In the genomic region with DNA sequence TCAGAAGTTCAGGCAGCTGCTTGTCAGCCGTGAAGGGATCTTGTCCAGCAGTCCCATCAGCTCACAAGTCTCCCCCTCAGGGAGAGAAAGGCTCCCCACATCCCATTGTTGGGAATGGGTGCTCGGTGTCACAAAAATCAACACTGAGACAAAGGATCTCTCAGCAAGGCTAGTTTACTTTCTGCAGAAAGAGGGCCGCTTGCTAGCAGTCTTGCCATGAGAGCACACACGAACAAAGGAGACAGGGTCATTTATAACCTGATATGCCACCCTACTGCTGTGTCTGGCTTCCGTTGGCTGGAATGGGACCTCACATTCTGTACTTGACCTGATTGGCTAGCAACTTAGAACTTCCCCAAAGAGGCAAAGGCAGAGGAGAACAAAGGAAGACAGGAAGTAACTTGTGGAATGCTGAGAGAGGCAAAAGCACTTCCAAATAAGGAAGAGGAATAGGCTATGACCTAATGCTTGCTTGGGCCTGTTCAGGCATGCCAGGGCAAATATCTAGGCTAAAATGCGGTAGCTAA, we compare ENCODE assay signal across 8 cellular contexts. TPM values are rescaled to one million over a fixed set of nuclear protein-coding genes. Genes with fewer than 3 reads are reported as not detected.
DNase-seq lines count a peak whose midpoint lies in the region; TF ChIP-seq lines count a peak whose summit lies in the region.

No MANE protein-coding gene starts in this region.

- POLR2A ChIA-PET in AG04450 (lab: Yijun Ruan, JAX), result no interaction called here
- POLR2A ChIA-PET in CD8-positive, alpha-beta memory T cell (lab: Charles Lee), result no interaction called here

- H3K27ac ChIP-seq in AG04450 (ENCODE audit: low read depth, low read length) (peak overlapping the region; percentile 93), HUES48 (ENCODE audit: low read depth, low read length) (peak overlapping the region; percentile 98), SJSA1 (peak overlapping the region; percentile 99), parathyroid adenoma (peak overlapping the region; percentile 80)
- no peak overlapping the region for H3K27ac ChIP-seq in CD8-positive, alpha-beta memory T cell (ENCODE audit: low read depth, low read length)

- TF ChIP-seq CTCF in AG04450 (IDR thresholded peaks at IDR 0.05; ENCODE audit: low read depth, low read length), result no peak
- no peak for TF ChIP-seq CTCF in fibroblast of the aortic adventitia (IDR thresholded peaks at IDR 0.05; ENCODE audit: insufficient read depth, low read length)
- TF ChIP-seq CTCF in parathyroid adenoma (IDR thresholded peaks at IDR 0.05), result no peak

- H3K36me3 Mint-ChIP-seq in CD8-positive, alpha-beta memory T cell, result no peaks in the 10 kb centered on the region
- no peaks in the 10 kb centered on the region for H3K36me3 Mint-ChIP-seq in T-helper 2 cell treated with Interferon-gamma antibody and Interleukin-4, amounts not matched to agents 5 μg/mL and 100 μg/mL, for 36 hours (ENCODE audit: low read depth)

- CTCF ChIA-PET in AG04450 (lab: Charles Lee), result no interaction called here
- CTCF ChIA-PET in CD8-positive, alpha-beta memory T cell (lab: Charles Lee), result no interaction called here

- H3K9me3 Mint-ChIP-seq in CD8-positive, alpha-beta memory T cell, result no peaks in the 10 kb centered on the region
- H3K9me3 Mint-ChIP-seq in T-helper 2 cell treated with Interferon-gamma antibody and Interleukin-4, amounts not matched to agents 5 μg/mL and 100 μg/mL, for 36 hours, result no peaks in the 10 kb centered on the region

- H3K9me3 ChIP-seq in AG04450 (ENCODE audit: control insufficient read depth, insufficient read depth, low read length) (no peaks in the 10 kb centered on the region; the same call in 1 of the 2 replicates), HUES48 (ENCODE audit: control insufficient read depth, insufficient read depth, low read length) (peaks cover 9% of the 10 kb centered on the region), SJSA1 (replicated peaks) (no peaks in the 10 kb centered on the region), parathyroid adenoma (ENCODE audit: control insufficient read depth, low read length) (no peaks in the 10 kb centered on the region)
- no peaks in the 10 kb centered on the region for H3K9me3 ChIP-seq in CD8-positive, alpha-beta memory T cell (ENCODE audit: low read length)

- no peak overlapping the region for H3K27ac Mint-ChIP-seq in CD8-positive, alpha-beta memory T cell
- no peak overlapping the region for H3K27ac Mint-ChIP-seq in T-helper 2 cell treated with Interferon-gamma antibody and Interleukin-4, amounts not matched to agents 5 μg/mL and 100 μg/mL, for 36 hours

- H3K27me3 ChIP-seq in AG04450 (ENCODE audit: control insufficient read depth, insufficient read depth, low read length) (peaks cover 4% of the 10 kb centered on the region), HUES48 (ENCODE audit: control insufficient read depth, insufficient read depth, low read length) (no peaks in the 10 kb centered on the region), SJSA1 (replicated peaks) (no peaks in the 10 kb centered on the region), parathyroid adenoma (ENCODE audit: control insufficient read depth, insufficient read depth, low read length) (no peaks in the 10 kb centered on the region)
- no peaks in the 10 kb centered on the region for H3K27me3 ChIP-seq in CD8-positive, alpha-beta memory T cell (ENCODE audit: insufficient read depth, low read length, poor library complexity, severe bottlenecking)

- no peaks in the 10 kb centered on the region for H3K4me1 Mint-ChIP-seq in CD8-positive, alpha-beta memory T cell
- H3K4me1 Mint-ChIP-seq in T-helper 2 cell treated with Interferon-gamma antibody and Interleukin-4, amounts not matched to agents 5 μg/mL and 100 μg/mL, for 36 hours (ENCODE audit: low read depth), result peaks cover 3% of the 10 kb centered on the region

- H3K27me3 Mint-ChIP-seq in CD8-positive, alpha-beta memory T cell, result peaks cover 18 to 83% of the 10 kb centered on the region in 2 donors
- H3K27me3 Mint-ChIP-seq in T-helper 2 cell treated with Interferon-gamma antibody and Interleukin-4, amounts not matched to agents 5 μg/mL and 100 μg/mL, for 36 hours (ENCODE audit: low read depth), result peaks cover 20% of the 10 kb centered on the region

- no peak overlapping the region for H3K4me3 Mint-ChIP-seq in CD8-positive, alpha-beta memory T cell
- H3K4me3 Mint-ChIP-seq in T-helper 2 cell treated with Interferon-gamma antibody and Interleukin-4, amounts not matched to agents 5 μg/mL and 100 μg/mL, for 36 hours, result no peak overlapping the region

- H3K9ac ChIP-seq in HUES48 (ENCODE audit: low read depth, low read length) (peak overlapping the region; percentile 77), parathyroid adenoma (no peak overlapping the region)

- DNase-seq in AG04450 (ENCODE audit: low read depth, low spot score) (peak; percentile 96), SJSA1 (ENCODE audit: low read depth in 1 of 2, low spot score in 2 of 2) (peak; percentile 90 to 95), fibroblast of the aortic adventitia (ENCODE audit: low read depth) (peak; percentile 92), activated T-cell treated with anti-CD3 and anti-CD28 coated beads for 4 hours (no peak)
- no peak for DNase-seq in CD8-positive, alpha-beta memory T cell
- DNase-seq in T-helper 2 cell treated with Interferon-gamma antibody and Interleukin-4, amounts not matched to agents 5 μg/mL and 100 μg/mL, for 36 hours (ENCODE audit: low spot score), result no peak

- H3K79me2 ChIP-seq in parathyroid adenoma, result no peaks in the 10 kb centered on the region

- peak overlapping the region; percentile 52 for H3K4me3 ChIP-seq in AG04450 (ENCODE audit: low read depth, low read length)
- H3K4me3 ChIP-seq in HUES48 (ENCODE audit: low read depth, low read length), result peak overlapping the region; percentile 38; the same call in 1 of the 2 replicates
- H3K4me3 ChIP-seq in SJSA1, result peak overlapping the region; percentile 28
- no peak overlapping the region for H3K4me3 ChIP-seq in fibroblast of the aortic adventitia (ENCODE audit: low read depth, low read length)
- H3K4me3 ChIP-seq in parathyroid adenoma (ENCODE audit: low read depth, low read length), result peak overlapping the region; percentile 23
- no peak overlapping the region for H3K4me3 ChIP-seq in CD8-positive, alpha-beta memory T cell (ENCODE audit: low read length)

- H3K4me2 ChIP-seq in parathyroid adenoma (ENCODE audit: low read length), result peak overlapping the region; percentile 57

- H2AFZ ChIP-seq in parathyroid adenoma, result peak overlapping the region; percentile 65

- H3K4me1 ChIP-seq in HUES48 (ENCODE audit: control insufficient read depth, insufficient read depth, low read length) (peaks cover 19% of the 10 kb centered on the region), SJSA1 (replicated peaks) (peaks cover 33% of the 10 kb centered on the region), parathyroid adenoma (peaks cover 6% of the 10 kb centered on the region)
- no peaks in the 10 kb centered on the region for H3K4me1 ChIP-seq in CD8-positive, alpha-beta memory T cell (ENCODE audit: insufficient read depth, low read length)

- H3K36me3 ChIP-seq in HUES48 (ENCODE audit: control insufficient read depth, insufficient read depth, low read length) (no peaks in the 10 kb centered on the region), SJSA1 (no peaks in the 10 kb centered on the region), parathyroid adenoma (ENCODE audit: control insufficient read depth, insufficient read depth, low read length) (no peaks in the 10 kb centered on the region)
- no peaks in the 10 kb centered on the region for H3K36me3 ChIP-seq in CD8-positive, alpha-beta memory T cell (ENCODE audit: insufficient read depth, low read length)

RNA-seq across cellular contexts. Expression of a gene that starts 8.7 kb away (rescaled TPM):
- polyA plus RNA-seq in AG04450 (2011; rRNA removed), result not detected in 2 replicates
- not detected in 2 replicates for polyA minus RNA-seq in AG04450 (2011; rRNA and poly(A)+ RNA removed)
- not detected in 2 replicates for total RNA-seq in SJSA1 (2014; rRNA removed; shearing (Covaris generic))
- not detected in 2 replicates for total RNA-seq in fibroblast of the aortic adventitia (ENCODE audit: low replicate concordance)
- not detected for total RNA-seq in CD8-positive, alpha-beta memory T cell
- not detected for polyA plus RNA-seq in CD8-positive, alpha-beta memory T cell

RNA-seq across cellular contexts. Expression of a gene that starts 14.9 kb away (rescaled TPM):
- not detected in 2 replicates for polyA plus RNA-seq in AG04450 (2011; rRNA removed)
- polyA minus RNA-seq in AG04450 (2011; rRNA and poly(A)+ RNA removed), result not detected in 2 replicates
- total RNA-seq in SJSA1 (2014; rRNA removed; shearing (Covaris generic)), result not detected in 2 replicates
- total RNA-seq in fibroblast of the aortic adventitia (ENCODE audit: low replicate concordance), result 0.09 TPM in 1 of 2 replicates, not detected in the other
- total RNA-seq in CD8-positive, alpha-beta memory T cell, result not detected
- polyA plus RNA-seq in CD8-positive, alpha-beta memory T cell, result not detected

Comparison
In these comparisons a context has a peak if more than half of its experiments do, and no peak if none do; other contexts are left out.
1. DNase-seq: peak in AG04450 (single experiment), SJSA1 (2 of 2) and fibroblast of the aortic adventitia (single experiment); none in CD8-positive, alpha-beta memory T cell (0 of 5), T-helper 2 cell treated with Interferon-gamma antibody and Interleukin-4, amounts not matched to agents 5 μg/mL and 100 μg/mL, for 36 hours (single experiment) and activated T-cell treated with anti-CD3 and anti-CD28 coated beads for 4 hours (single experiment).
2. H3K4me3 ChIP-seq: peak in AG04450 (single experiment), HUES48 (single experiment), SJSA1 (single experiment) and parathyroid adenoma (single experiment); none in fibroblast of the aortic adventitia (single experiment) and CD8-positive, alpha-beta memory T cell (single experiment).